ENCODE assay signal across 8 cellular contexts in genomic region chr20:16575390-16576140, GRCh38. TPM values are rescaled to one million over a fixed set of nuclear protein-coding genes. Genes with fewer than 3 reads are reported as not detected.
DNase-seq lines count a peak whose midpoint lies in the region; ATAC-seq, FAIRE-seq and TF ChIP-seq lines count a peak whose summit lies in the region.

No MANE protein-coding gene starts in this region.

- H3K9me3 ChIP-seq in Peyer's patch (no peaks in the 10 kb centered on the region), endothelial cell of umbilical vein (replicated peaks; ENCODE audit: control insufficient read depth, insufficient read depth, low read length) (no peaks in the 10 kb centered on the region)

- peak overlapping the region; percentile 51 for H3K9ac ChIP-seq in endothelial cell of umbilical vein (replicated peaks; ENCODE audit: extremely low read depth, insufficient read depth, low read length)

- POLR2A ChIA-PET in endothelial cell of umbilical vein (lab: Charles Lee), result interaction anchor here (0.5 kb wide), 1 partner anchor 13 kb away, joined by 3 read pairs; no protein-coding TSS in a partner anchor

- peak overlapping the region; percentile 91 for H3K4me2 ChIP-seq in endothelial cell of umbilical vein (ENCODE audit: insufficient read depth, low read length)

- H3K36me3 Mint-ChIP-seq in osteocyte (ENCODE audit: unreplicated experiment), result no peaks in the 10 kb centered on the region

- TF ChIP-seq CTCF in GM12865 (IDR thresholded peaks at IDR 0.05; ENCODE audit: insufficient read depth, low read depth, low read length, missing control alignments) (no peak), Peyer's patch (IDR thresholded peaks at IDR 0.05) (no peak), endothelial cell of umbilical vein (IDR thresholded peaks at IDR 0.05; ENCODE audit: extremely low read depth in 1 of 2, insufficient read depth in 1 of 2, low read depth in 1 of 2, low read length in 2 of 2) (no peak), osteocyte (IDR thresholded peaks at IDR 0.05) (no peak)

- intact Hi-C loops in endothelial cell of umbilical vein (cut with micrococcal nuclease), result no loop called here
- intact Hi-C loops in left colon (cut with DNase I, micrococcal nuclease), result loop anchor here in 1 of 2 donors (10.0 kb wide), 1 partner anchor 159 kb away; the partner anchor contains the start of gene SNRPB2

- no peaks in the 10 kb centered on the region for H3K9me3 Mint-ChIP-seq in osteocyte (ENCODE audit: unreplicated experiment)

- CTCF ChIA-PET in endothelial cell of umbilical vein (lab: Charles Lee), result interaction anchor here (1.4 kb wide), 1 partner anchor 58 kb away, joined by 3 read pairs; no protein-coding TSS in a partner anchor

- peak overlapping the region; percentile 71 for H3K27ac Mint-ChIP-seq in osteocyte (ENCODE audit: unreplicated experiment)

- H3K27me3 ChIP-seq in Peyer's patch, result no peaks in the 10 kb centered on the region
- no peaks in the 10 kb centered on the region for H3K27me3 ChIP-seq in endothelial cell of umbilical vein (ENCODE audit: control insufficient read depth in 2 of 2, insufficient read depth in 2 of 2, low read length in 2 of 2)

- peaks cover 0 to 48% (median 1%) of the 10 kb centered on the region in 4 donors for H3K4me1 ChIP-seq in Peyer's patch
- peaks cover 17% of the 10 kb centered on the region for H3K4me1 ChIP-seq in endothelial cell of umbilical vein (ENCODE audit: control insufficient read depth, extremely low read depth, insufficient read depth, low read length)

- H3K4me3 Mint-ChIP-seq in osteocyte (ENCODE audit: unreplicated experiment), result peak overlapping the region; percentile 91

- peak overlapping the region; percentile 51 for H3K4me3 ChIP-seq in GM12865 (ENCODE audit: low read depth, low read length)
- H3K4me3 ChIP-seq in Peyer's patch, result peak overlapping the region; percentile 45 to 61 (median 50)
- peak overlapping the region; percentile 47 to 67 (median 48) for H3K4me3 ChIP-seq in endothelial cell of umbilical vein (replicated peaks in 1 of 3; ENCODE audit: insufficient read depth in 1 of 3, low read depth in 1 of 3, low read length in 3 of 3)

- no peak for FAIRE-seq in endothelial cell of umbilical vein (lab: Jason Lieb, UNC)

- ATAC-seq in left colon (no peak), HG02885 (IDR thresholded peaks at IDR 0.05; ENCODE audit: poor library complexity, unreplicated experiment) (no peak)

- H3K4me1 Mint-ChIP-seq in osteocyte (ENCODE audit: unreplicated experiment), result peaks cover 30% of the 10 kb centered on the region

- H3K36me3 ChIP-seq in Peyer's patch, result no peaks in the 10 kb centered on the region
- no peaks in the 10 kb centered on the region for H3K36me3 ChIP-seq in endothelial cell of umbilical vein (ENCODE audit: control insufficient read depth in 2 of 2, extremely low read depth in 1 of 2, insufficient read depth in 2 of 2, low read length in 2 of 2)

- TF ChIP-seq POLR2A in Peyer's patch (IDR thresholded peaks at IDR 0.05) (no peak), endothelial cell of umbilical vein (IDR thresholded peaks at IDR 0.05; ENCODE audit: low read depth, low read length) (no peak)

- peak; percentile 9 for DNase-seq in GM12865 (ENCODE audit: low read depth)
- DNase-seq in Peyer's patch, result no peak
- no peak for DNase-seq in endothelial cell of umbilical vein (ENCODE audit: low read depth, low spot score)
- DNase-seq in osteocyte (ENCODE audit: extremely low spot score, unreplicated experiment), result no peak
- DNase-seq in GM19238 (ENCODE audit: insufficient read length, low spot score), result no peak
- DNase-seq in putamen (ENCODE audit: low spot score), result no peak
- no peak for DNase-seq in left colon

- H3K9me1 ChIP-seq in endothelial cell of umbilical vein (replicated peaks; ENCODE audit: control insufficient read depth, extremely low read depth, insufficient read depth, low read length), result no peaks in the 10 kb centered on the region

- H3K27ac ChIP-seq in Peyer's patch (peak overlapping the region; percentile 27 to 79 (median 62)), endothelial cell of umbilical vein (ENCODE audit: insufficient read depth, low read depth, low read length) (no peak overlapping the region)

- no peaks in the 10 kb centered on the region for H3K79me2 ChIP-seq in endothelial cell of umbilical vein (ENCODE audit: control insufficient read depth, insufficient read depth, low read length)

- BruUV-seq in endothelial cell of umbilical vein (replicated peaks; lab: Mats Ljungman, UMichigan), result no TSS peak

- H4K20me1 ChIP-seq in endothelial cell of umbilical vein (replicated peaks; ENCODE audit: control insufficient read depth, extremely low read depth, insufficient read depth, low read length), result no peaks in the 10 kb centered on the region

- dilution Hi-C loops in endothelial cell of umbilical vein (cut with MboI; ENCODE audit: extremely low pct_ligation_motif_present, low sequenced_read_pairs), result no loop called here

- H2AFZ ChIP-seq in endothelial cell of umbilical vein (ENCODE audit: low read depth, low read length), result peak overlapping the region; percentile 91

- no peaks in the 10 kb centered on the region for H3K27me3 Mint-ChIP-seq in osteocyte (ENCODE audit: unreplicated experiment)

TF ChIP-seq in endothelial cell of umbilical vein, 7 proteins besides CTCF, POLR2A, EP300 and RAD21:
- TF ChIP-seq MAX (IDR thresholded peaks at IDR 0.05; ENCODE audit: insufficient read depth, insufficient read length) (no peak), EZH2 (IDR thresholded peaks at IDR 0.05; ENCODE audit: borderline replicate concordance, low read depth, low read length, severe bottlenecking) (no peak), POLR2AphosphoS5 (IDR thresholded peaks at IDR 0.05; ENCODE audit: insufficient read depth, low read depth, low read length) (no peak), MYC (IDR thresholded peaks at IDR 0.05; ENCODE audit: low read depth, low read length) (no peak), JUN (IDR thresholded peaks at IDR 0.05; ENCODE audit: borderline replicate concordance, insufficient read depth, insufficient read length, low read depth) (no peak), FOS (IDR thresholded peaks at IDR 0.05; ENCODE audit: borderline replicate concordance, insufficient read depth, low read length) (no peak), GATA2 (IDR thresholded peaks at IDR 0.05; ENCODE audit: insufficient read depth, insufficient read length, low read depth, low read length) (no peak)

RNA-seq across cellular contexts. Expression of gene KIF16B, which starts 2.3 kb away (rescaled TPM):
- total RNA-seq in Peyer's patch (100 to 1,000 TPM in 1 of 4 donors, 10 to 100 TPM in 3; 70.5 to 169 (median 80.2) TPM), endothelial cell of umbilical vein (5.1 and 8.8 TPM in 2 replicates), osteocyte (8.8 and 10.2 TPM in 2 replicates), left colon (10 to 100 TPM; 66.9 to 71.1 TPM)
- 2.3 and 2.9 TPM in 2 replicates for polyA plus RNA-seq in endothelial cell of umbilical vein
- 5.6 and 5.7 TPM in 2 replicates for polyA plus RNA-seq in endothelial cell of umbilical vein (2011; cell fraction: cytosol; rRNA removed)
- 10.1 and 11.1 TPM in 2 replicates for polyA plus RNA-seq in endothelial cell of umbilical vein (2011; cell fraction: nucleus; rRNA removed)
- 3.6 and 4.3 TPM in 2 replicates for polyA plus RNA-seq in endothelial cell of umbilical vein (2012)
- polyA minus RNA-seq in endothelial cell of umbilical vein, result 8.9 and 9.5 TPM in 2 replicates
- polyA minus RNA-seq in endothelial cell of umbilical vein (2011; cell fraction: cytosol; rRNA and poly(A)+ RNA removed), result 2.9 TPM
- 15.0 and 18.8 TPM in 2 replicates for polyA minus RNA-seq in endothelial cell of umbilical vein (2011; cell fraction: nucleus; rRNA and poly(A)+ RNA removed)
